ENCODE assay signal across 35 cellular contexts in genomic region chr16:26857371-26857770, GRCh38.
"Had no signal": no experiment of that assay in that cellular context is flagged by ENCODE, and none has a peak within 500 bp of the region (broad histone marks: within the 10 kb centered on the region; RNA-seq: fewer than 3 reads in every experiment).

No MANE protein-coding gene starts in this region.

- H3K27me3 ChIP-seq: brain microvascular endothelial cell had no signal

- H3K4me2 ChIP-seq: KMS-11, PC-9 had no signal

- H3K9ac ChIP-seq: KMS-11 had no signal

- H3K27ac ChIP-seq: brain microvascular endothelial cell, KMS-11, PC-9, RWPE1, VCaP had no signal

- H3K36me3 ChIP-seq: brain microvascular endothelial cell had no signal

- DNase-seq: activated B cell treated with CpG ODN at 0.5 μM for 24 hours; activated CD4-positive, alpha-beta memory T cell treated with anti-CD3 and anti-CD28 coated beads, Interleukin-2, amount 10 ng/mL, durations not matched to agents 7 days and 5 days; activated CD4-positive, alpha-beta T cell treated with anti-CD3 and anti-CD28 coated beads for 1 hour; activated CD4-positive, alpha-beta T cell treated with anti-CD3 and anti-CD28 coated beads for 48 hours; activated CD8-positive, alpha-beta memory T cell treated with anti-CD3 and anti-CD28 coated beads for 24 hours; activated CD8-positive, alpha-beta memory T cell treated with anti-CD3 and anti-CD28 coated beads, Interleukin-2, amount 10 ng/mL, durations not matched to agents 7 days and 5 days; activated CD8-positive, alpha-beta memory T cell treated with anti-CD3 and anti-CD28 coated beads, Interleukin-2, amount 50 U/mL, for 48 hours; activated effector memory CD4-positive, alpha-beta T cell treated with Interleukin-2 at 50 U/mL for 16 hours; activated naive CD4-positive, alpha-beta T cell treated with anti-CD3 and anti-CD28 coated beads, Interleukin-2, amount 10 ng/mL, durations not matched to agents 7 days and 5 days; activated naive CD8-positive, alpha-beta T cell treated with anti-CD3 and anti-CD28 coated beads for 36 hours; activated T-cell treated with anti-CD3 and anti-CD28 coated beads, Interleukin-2, amount 50 U/mL, for 48 hours; amniotic stem cell; aorta; brain microvascular endothelial cell; central memory CD4-positive, alpha-beta T cell; MM.1S; NCI-H1092 treated with DMSO at 0.1 percent for 48 hours; NCI-H1417; NCI-H146; NCI-H187; NCI-H2029 treated with DMSO at 0.1 percent for 48 hours; NCI-H2107; NCI-H226; NCI-H446 treated with DMSO at 0.1 percent for 48 hours; NCI-H524; PC-9; SIG-M5; T-cell; T-helper 17 cell had no signal

- ATAC-seq: activated CD8-positive, alpha-beta memory T cell treated with anti-CD3 and anti-CD28 coated beads, Interleukin-2, amount 10 ng/mL, durations not matched to agents 7 days and 5 days; Right ventricle myocardium inferior; SK-N-SH treated with all-trans-retinoic acid at 6 μM for 48 hours; T-cell; T-helper 17 cell had no signal

- H3K4me3 ChIP-seq: PC-9 had no signal

- H2AFZ ChIP-seq: PC-9 had no signal

- FAIRE-seq: RCC 7860 had no signal
